In genomic region chr1:225817611-225818061, GRCh38 we compare ENCODE assay signal across 8 cellular contexts. TPM values are rescaled to one million over a fixed set of nuclear protein-coding genes. Genes with fewer than 3 reads are reported as not detected.
DNase-seq lines count a peak whose midpoint lies in the region; ATAC-seq, FAIRE-seq and TF ChIP-seq lines count a peak whose summit lies in the region.

No MANE protein-coding gene starts in this region.

- peak overlapping the region; percentile 74; the same call in 1 of the 2 replicates for H2AFZ ChIP-seq in Loucy (ENCODE audit: low read length)
- H2AFZ ChIP-seq in keratinocyte (ENCODE audit: control insufficient read depth, low read length): peak overlapping the region; percentile 33

- H3K4me1 Mint-ChIP-seq in activated naive CD8-positive, alpha-beta T cell treated with anti-CD3 and anti-CD28 coated beads for 36 hours: peaks cover 4% of the 10 kb centered on the region

- no peak overlapping the region for H3K27ac ChIP-seq in keratinocyte (ENCODE audit: control insufficient read depth, insufficient read depth, low read length)

- H3K9ac ChIP-seq in Loucy (ENCODE audit: low read depth, low read length, poor library complexity, severe bottlenecking) (peak overlapping the region; percentile 31), keratinocyte (ENCODE audit: control insufficient read depth, extremely low read depth, insufficient read depth, low read length) (peak overlapping the region; percentile 18)

- H3K9me1 ChIP-seq in keratinocyte (ENCODE audit: control insufficient read depth, extremely low read depth, insufficient read depth, low read length): no peaks in the 10 kb centered on the region

- H3K79me2 ChIP-seq in Loucy (ENCODE audit: insufficient read depth, low read length): no peaks in the 10 kb centered on the region
- H3K79me2 ChIP-seq in keratinocyte (ENCODE audit: control insufficient read depth, insufficient read depth, low read length): no peaks in the 10 kb centered on the region

- H3K4me3 ChIP-seq in BJ (ENCODE audit: low read depth, low read length) (no peak overlapping the region), Loucy (ENCODE audit: low read length, poor library complexity, severe bottlenecking) (no peak overlapping the region), bronchial epithelial cell (ENCODE audit: low read depth, low read length) (no peak overlapping the region), keratinocyte (ENCODE audit: control insufficient read depth in 2 of 3, extremely low read depth in 1 of 3, insufficient read depth in 2 of 3, low read depth in 1 of 3, low read length in 3 of 3) (no peak overlapping the region)

- FAIRE-seq in bronchial epithelial cell (lab: Jason Lieb, UNC): peak; percentile 13
- FAIRE-seq in keratinocyte (lab: Jason Lieb, UNC): no peak

- dilution Hi-C loops in keratinocyte (cut with MboI; ENCODE audit: extremely low pct_ligation_motif_present, low sequenced_read_pairs): no loop called here

- no peaks in the 10 kb centered on the region for H3F3A ChIP-seq in Loucy (ENCODE audit: low read depth)

- H3K9me3 ChIP-seq in Loucy (ENCODE audit: insufficient read depth, low read depth, low read length): no peaks in the 10 kb centered on the region
- H3K9me3 ChIP-seq in keratinocyte (ENCODE audit: control insufficient read depth, low read depth, low read length): no peaks in the 10 kb centered on the region

- H4K20me1 ChIP-seq in Loucy (ENCODE audit: insufficient read depth, low read length, poor library complexity, severe bottlenecking) (no peaks in the 10 kb centered on the region), keratinocyte (ENCODE audit: control insufficient read depth, extremely low read depth, insufficient read depth, low read length) (no peaks in the 10 kb centered on the region)

- CTCF ChIA-PET in BJ (lab: Yijun Ruan, JAX): interaction anchor here (0.7 to 1.3 kb wide), 3 partner anchors 17 to 343 kb away, joined by 3 to 5 read pairs (median 3); no protein-coding TSS in a partner anchor

- TF ChIP-seq CTCF in BJ (IDR thresholded peaks at IDR 0.05; ENCODE audit: insufficient read depth, low read depth, low read length) (no peak), Loucy (conservative IDR thresholded peaks at IDR 0.05; ENCODE audit: low read length) (no peak), bronchial epithelial cell (IDR thresholded peaks at IDR 0.05; ENCODE audit: insufficient read depth, low read length, severe bottlenecking) (no peak), keratinocyte (optimal IDR thresholded peaks at IDR 0.05 in 1 of 3, IDR thresholded peaks at IDR 0.05 in 1 of 3, conservative IDR thresholded peaks at IDR 0.05 in 1 of 3; ENCODE audit: extremely low read depth in 1 of 3, insufficient read depth in 2 of 3, low read length in 3 of 3) (no peak)

- 0 out of 2 replicates have a peak, but pooled peaks cover under 1% of the 10 kb centered on the region for H3K36me3 ChIP-seq in BJ (ENCODE audit: control insufficient read depth, insufficient read depth, low read length)
- no peaks in the 10 kb centered on the region for H3K36me3 ChIP-seq in Loucy (ENCODE audit: insufficient read depth, low read length)
- H3K36me3 ChIP-seq in bronchial epithelial cell (ENCODE audit: control insufficient read depth, insufficient read depth, low read length): peaks cover 4% of the 10 kb centered on the region
- no peaks in the 10 kb centered on the region for H3K36me3 ChIP-seq in keratinocyte (ENCODE audit: control insufficient read depth in 2 of 2, extremely low read depth in 1 of 2, insufficient read depth in 2 of 2, low read length in 2 of 2)

- no peaks in the 10 kb centered on the region for H3K9me2 ChIP-seq in Loucy (replicated peaks; ENCODE audit: low read depth, low read length)

- DNase-seq in BJ (ENCODE audit: low read depth) (peak; percentile 56), bronchial epithelial cell (ENCODE audit: low read depth) (peak; percentile 79), keratinocyte (ENCODE audit: low read depth, low spot score) (no peak), iPS-NIHi7 (ENCODE audit: extremely low spot score) (no peak)
- DNase-seq in stimulated activated naive CD8-positive, alpha-beta T cell treated with anti-CD3 and anti-CD28 coated beads, Interleukin-15, Interleukin-2, amounts not matched to agents 100 U/mL and 50 U/mL, for 24 hours: no peak
- DNase-seq in activated naive CD8-positive, alpha-beta T cell treated with anti-CD3 and anti-CD28 coated beads for 36 hours: no peak

- POLR2A ChIA-PET in BJ (lab: Charles Lee): no interaction called here

- no peaks in the 10 kb centered on the region for H3K27me3 Mint-ChIP-seq in activated naive CD8-positive, alpha-beta T cell treated with anti-CD3 and anti-CD28 coated beads for 36 hours

- peak; percentile 19 for ATAC-seq in stimulated activated naive CD8-positive, alpha-beta T cell treated with anti-CD3 and anti-CD28 coated beads, Interleukin-15, Interleukin-2, amounts not matched to agents 100 U/mL and 50 U/mL, for 24 hours
- no peak for ATAC-seq in HG03025 (IDR thresholded peaks at IDR 0.05; ENCODE audit: low FRiP score, unreplicated experiment)

- no peak overlapping the region for H3K4me3 Mint-ChIP-seq in activated naive CD8-positive, alpha-beta T cell treated with anti-CD3 and anti-CD28 coated beads for 36 hours

- H3K27ac Mint-ChIP-seq in activated naive CD8-positive, alpha-beta T cell treated with anti-CD3 and anti-CD28 coated beads for 36 hours: no peak overlapping the region

- H3K9me3 Mint-ChIP-seq in activated naive CD8-positive, alpha-beta T cell treated with anti-CD3 and anti-CD28 coated beads for 36 hours: no peaks in the 10 kb centered on the region

- H3K4me2 ChIP-seq in Loucy (ENCODE audit: low read depth, low read length, poor library complexity, severe bottlenecking): peak overlapping the region; percentile 22
- peak overlapping the region; percentile 27 for H3K4me2 ChIP-seq in keratinocyte (ENCODE audit: control insufficient read depth, extremely low read depth, insufficient read depth, low read depth, low read length)

- H3K4me1 ChIP-seq in Loucy (ENCODE audit: insufficient read depth, low read length, poor library complexity, severe bottlenecking): peaks cover 11% of the 10 kb centered on the region
- peaks cover 17% of the 10 kb centered on the region for H3K4me1 ChIP-seq in keratinocyte (ENCODE audit: control insufficient read depth, extremely low read depth, insufficient read depth, low read length)

- H3K27me3 ChIP-seq in BJ (ENCODE audit: control insufficient read depth, insufficient read depth, low read length) (no peaks in the 10 kb centered on the region), Loucy (ENCODE audit: insufficient read depth, low read length, poor library complexity, severe bottlenecking) (no peaks in the 10 kb centered on the region), bronchial epithelial cell (ENCODE audit: control insufficient read depth, insufficient read depth, low read length) (no peaks in the 10 kb centered on the region), keratinocyte (ENCODE audit: control insufficient read depth, extremely low read depth, insufficient read depth, low read length) (no peaks in the 10 kb centered on the region)

- no peaks in the 10 kb centered on the region for H3K36me3 Mint-ChIP-seq in activated naive CD8-positive, alpha-beta T cell treated with anti-CD3 and anti-CD28 coated beads for 36 hours

RNA-seq across cellular contexts. Expression of gene EPHX1, which starts 7.7 kb away (rescaled TPM):
- 17.9 and 34.3 TPM in 2 replicates for polyA plus RNA-seq in BJ (2011; rRNA removed)
- 10.4 and 16.2 TPM in 2 replicates for polyA minus RNA-seq in BJ (2011; rRNA and poly(A)+ RNA removed)
- total RNA-seq in bronchial epithelial cell: 3.9 and 22.1 TPM in 2 replicates
- polyA plus RNA-seq in keratinocyte: 4.7 to 12.1 TPM (median 6.4 TPM) in 3 replicates
- 2.0 TPM for polyA plus RNA-seq in keratinocyte (2011; ENCODE audit: low read depth)
- 6.2 and 6.9 TPM in 2 replicates for polyA plus RNA-seq in keratinocyte (2011; cell fraction: cytosol; rRNA removed)
- 11.5 and 16.9 TPM in 2 replicates for polyA plus RNA-seq in keratinocyte (2011; cell fraction: nucleus; rRNA removed)
- 12.5 and 13.9 TPM in 2 replicates for polyA plus RNA-seq in keratinocyte (2012; ENCODE audit: low replicate concordance)
- polyA minus RNA-seq in keratinocyte: 3.5 to 10.1 TPM (median 4.1 TPM) in 3 replicates
- 3.8 TPM for polyA minus RNA-seq in keratinocyte (2011; cell fraction: cytosol; rRNA and poly(A)+ RNA removed)
- 5.6 and 6.6 TPM in 2 replicates for polyA minus RNA-seq in keratinocyte (2011; cell fraction: nucleus; rRNA and poly(A)+ RNA removed)
- 1 to 10 TPM; 2.7 to 4.3 TPM for total RNA-seq in activated naive CD8-positive, alpha-beta T cell treated with anti-CD3 and anti-CD28 coated beads for 36 hours

RNA-seq across cellular contexts. Expression of gene SRP9, which starts 40.0 kb away (rescaled TPM):
- polyA plus RNA-seq in BJ (2011; rRNA removed) (250 and 272 TPM in 2 replicates), keratinocyte (220 to 441 TPM (median 254 TPM) in 3 replicates)
- polyA minus RNA-seq in BJ (2011; rRNA and poly(A)+ RNA removed): 67.8 and 76.8 TPM in 2 replicates
- 217 and 254 TPM in 2 replicates for total RNA-seq in bronchial epithelial cell
- polyA plus RNA-seq in keratinocyte (2011; ENCODE audit: low read depth): 51.0 TPM
- 220 and 427 TPM in 2 replicates for polyA plus RNA-seq in keratinocyte (2011; cell fraction: cytosol; rRNA removed)
- polyA plus RNA-seq in keratinocyte (2011; cell fraction: nucleus; rRNA removed): 101 and 152 TPM in 2 replicates
- 135 and 194 TPM in 2 replicates for polyA plus RNA-seq in keratinocyte (2012; ENCODE audit: low replicate concordance)
- polyA minus RNA-seq in keratinocyte: 44.3 to 91.9 TPM (median 51.3 TPM) in 3 replicates
- 143 TPM for polyA minus RNA-seq in keratinocyte (2011; cell fraction: cytosol; rRNA and poly(A)+ RNA removed)
- polyA minus RNA-seq in keratinocyte (2011; cell fraction: nucleus; rRNA and poly(A)+ RNA removed): 17.2 and 28.7 TPM in 2 replicates
- total RNA-seq in activated naive CD8-positive, alpha-beta T cell treated with anti-CD3 and anti-CD28 coated beads for 36 hours: 100 to 1,000 TPM; 335 to 350 TPM

Comparison
In these comparisons a context has a peak if more than half of its experiments do, and no peak if none do; other contexts are left out.
1. DNase-seq: peak in BJ (single experiment) and bronchial epithelial cell (single experiment); none in keratinocyte (single experiment), stimulated activated naive CD8-positive, alpha-beta T cell treated with anti-CD3 and anti-CD28 coated beads, Interleukin-15, Interleukin-2, amounts not matched to agents 100 U/mL and 50 U/mL, for 24 hours (single experiment), activated naive CD8-positive, alpha-beta T cell treated with anti-CD3 and anti-CD28 coated beads for 36 hours (single experiment) and iPS-NIHi7 (single experiment).